Comparison of ENCODE assay signal across 22 cellular contexts in genomic region chr10:127935115-127935561, GRCh38.
A peak's percentile ranks its signal among the peaks of the same experiment; 100 is the strongest.
DNase-seq lines count a peak whose midpoint lies in the region; ATAC-seq and TF ChIP-seq lines count a peak whose summit lies in the region.
"Had no signal": no experiment of that assay in that cellular context is flagged by ENCODE, and none has a peak within 500 bp of the region (broad histone marks: within the 10 kb centered on the region; RNA-seq: fewer than 3 reads in every experiment).

No MANE protein-coding gene starts in this region.

- in situ Hi-C loops in astrocyte of the spinal cord (cut with HindIII; ENCODE audit: low sequenced_read_pairs) = no loop called here

- DNase-seq in NCI-H2227 (lab: John Stamatoyannopoulos, UW; ENCODE audit: unreplicated experiment) = peak; percentile 11
- no peak for DNase-seq in NCI-H2227 treated with DMSO at 0.1 percent for 48 hours (lab: John Stamatoyannopoulos, UW)
- peak; percentile 25 for DNase-seq in astrocyte of the spinal cord (ENCODE audit: low read depth, low spot score)
- peak; percentile 38 for DNase-seq in superior temporal gyrus (ENCODE audit: extremely low spot score)
- DNase-seq in NCI-H128 (lab: John Stamatoyannopoulos, UW; ENCODE audit: unreplicated experiment) = no peak
- DNase-seq in RKO (ENCODE audit: low spot score) = no peak
- DNase-seq: 8988T; activated CD4-positive, alpha-beta T cell treated with anti-CD3 and anti-CD28 coated beads, Interleukin-2, amount 50 U/mL, for 48 hours; activated T-cell treated with anti-CD3 and anti-CD28 coated beads, Interleukin-2, amount 50 U/mL, for 1 hour; cortex of kidney; DMS53; erythroblast; IMR-90; kidney; NCI-H2081; NCI-H774 had no signal

- H3K4me3 ChIP-seq in astrocyte of the spinal cord (ENCODE audit: low read depth, low read length) = no peak overlapping the region
- H3K4me3 ChIP-seq: GM23338, hepatocyte, skin epidermis, tibial nerve had no signal

- H3K27me3 ChIP-seq in layer of hippocampus (ENCODE audit: control insufficient read depth, insufficient read depth, low read length) = no peaks in the 10 kb centered on the region
- H3K27me3 ChIP-seq: hepatocyte, tibial nerve had no signal

- ATAC-seq in HG03159 (IDR thresholded peaks at IDR 0.05; ENCODE audit: unreplicated experiment) = no peak
- ATAC-seq: GM23338 had no signal

- H3K27ac ChIP-seq in layer of hippocampus (ENCODE audit: low read depth, low read length) = peak overlapping the region; percentile 14
- H3K27ac ChIP-seq: hepatocyte, skin epidermis had no signal

- no peak for TF ChIP-seq CTCF in astrocyte of the spinal cord (IDR thresholded peaks at IDR 0.05; ENCODE audit: low read depth, low read length)

Comparison
In these comparisons a context has a peak if more than half of its experiments do, and no peak if none do; other contexts are left out.
1. DNase-seq: peak in NCI-H2227 (single experiment), astrocyte of the spinal cord (single experiment) and superior temporal gyrus (single experiment); none in NCI-H2227 treated with DMSO at 0.1 percent for 48 hours (single experiment), NCI-H128 (single experiment) and RKO (single experiment).